Comparison of ENCODE assay signal across 16 cellular contexts in the genomic region with DNA sequence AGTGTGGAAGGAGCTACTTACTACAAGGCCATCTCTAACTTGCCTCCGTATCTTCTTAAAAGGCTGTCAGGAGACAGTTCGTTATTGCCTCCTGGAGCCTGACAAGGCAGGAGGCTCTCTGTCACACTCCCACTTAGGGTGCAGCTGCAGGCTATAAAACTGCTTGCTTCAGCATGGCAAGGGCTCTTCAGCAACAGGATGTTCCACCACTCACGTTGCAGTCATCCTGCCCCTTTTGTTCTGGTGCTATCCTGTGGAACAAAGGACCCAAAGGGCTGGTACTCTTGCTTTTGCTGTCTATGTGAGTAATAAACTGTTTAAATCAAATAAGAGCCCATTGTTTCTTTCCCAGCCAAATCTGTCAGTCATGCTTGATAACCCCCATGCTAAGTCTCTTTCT.
DNase-seq lines count a peak whose midpoint lies in the region; ATAC-seq lines count a peak whose summit lies in the region.
"Had no signal": no experiment of that assay in that cellular context is flagged by ENCODE, and none has a peak within 500 bp of the region (broad histone marks: within the 10 kb centered on the region; RNA-seq: fewer than 3 reads in every experiment).

No MANE protein-coding gene starts in this region.

- DNase-seq in NCI-H1436 (lab: John Stamatoyannopoulos, UW) (peak; percentile 3), NCI-H1436 treated with DMSO at 0.1 percent for 48 hours (lab: John Stamatoyannopoulos, UW) (no peak), NCI-H748 (lab: John Stamatoyannopoulos, UW; ENCODE audit: unreplicated experiment) (peak; percentile 97), globus pallidus (ENCODE audit: low spot score) (peak; percentile 7), superior temporal gyrus (ENCODE audit: extremely low spot score) (peak; percentile 63), middle frontal gyrus (ENCODE audit: extremely low spot score, low spot score) (no peak)
- DNase-seq: 8988T; activated CD4-positive, alpha-beta memory T cell treated with anti-CD3 and anti-CD28 coated beads, Interleukin-2, amount 10 ng/mL, durations not matched to agents 7 days and 5 days; brain microvascular endothelial cell; Caco-2; effector memory CD8-positive, alpha-beta T cell; left ventricle myocardium superior; RPMI8226; transverse colon had no signal

- ATAC-seq in GM19397 (IDR thresholded peaks at IDR 0.05; ENCODE audit: unreplicated experiment) (no peak), GM21786 (IDR thresholded peaks at IDR 0.05; ENCODE audit: unreplicated experiment) (no peak)
- ATAC-seq: effector memory CD8-positive, alpha-beta T cell; left ventricle myocardium superior had no signal

Comparison
In these comparisons a context has a peak if more than half of its experiments do, and no peak if none do; other contexts are left out.
1. DNase-seq: peak in NCI-H1436 (single experiment), NCI-H748 (single experiment), globus pallidus (single experiment) and superior temporal gyrus (single experiment); none in NCI-H1436 treated with DMSO at 0.1 percent for 48 hours (single experiment) and middle frontal gyrus (single experiment).